Comparison of ENCODE assay signal across 12 cellular contexts in genomic region chr2:176508984-176509383, GRCh38.
A peak's percentile ranks its signal among the peaks of the same experiment; 100 is the strongest.
DNase-seq lines count a peak whose midpoint lies in the region; ATAC-seq, FAIRE-seq and TF ChIP-seq lines count a peak whose summit lies in the region.
"Had no signal": no experiment of that assay in that cellular context is flagged by ENCODE, and none has a peak within 500 bp of the region (broad histone marks: within the 10 kb centered on the region; RNA-seq: fewer than 3 reads in every experiment).

No MANE protein-coding gene starts in this region.

- H3K4me2 ChIP-seq in astrocyte (ENCODE audit: low read length): no peak overlapping the region

- no peaks in the 10 kb centered on the region for H3K36me3 Mint-ChIP-seq in astrocyte (ENCODE audit: low read depth, unreplicated experiment)
- H3K36me3 Mint-ChIP-seq in progenitor cell of endocrine pancreas (ENCODE audit: insufficient read depth): no peaks in the 10 kb centered on the region
- no peaks in the 10 kb centered on the region for H3K36me3 Mint-ChIP-seq in osteocyte (ENCODE audit: unreplicated experiment)
- no peaks in the 10 kb centered on the region for H3K36me3 Mint-ChIP-seq in CD14-positive monocyte

- no peak overlapping the region for H3K27ac ChIP-seq in astrocyte (ENCODE audit: low read depth, low read length)

- no peaks in the 10 kb centered on the region for H3K4me1 ChIP-seq in astrocyte (ENCODE audit: insufficient read depth, low read length)

- H3K4me3 ChIP-seq in astrocyte (ENCODE audit: insufficient read depth, low read depth, low read length): no peak overlapping the region

- H3K36me3 ChIP-seq in astrocyte (ENCODE audit: insufficient read depth, low read length): no peaks in the 10 kb centered on the region

- intact Hi-C loops in CD14-positive monocyte (cut with micrococcal nuclease): no loop called here

- no peak overlapping the region for H3K9ac ChIP-seq in astrocyte (ENCODE audit: low read length)

- peaks cover 9% of the 10 kb centered on the region for H3K4me1 Mint-ChIP-seq in astrocyte (ENCODE audit: low read depth, unreplicated experiment)
- no peaks in the 10 kb centered on the region for H3K4me1 Mint-ChIP-seq in progenitor cell of endocrine pancreas (ENCODE audit: low read depth)
- H3K4me1 Mint-ChIP-seq in osteocyte (ENCODE audit: unreplicated experiment): no peaks in the 10 kb centered on the region
- no peaks in the 10 kb centered on the region for H3K4me1 Mint-ChIP-seq in CD14-positive monocyte

- DNase-seq in GM10266 (ENCODE audit: extremely low spot score) (peak; percentile 59), GM20000 (ENCODE audit: low spot score) (peak; percentile 41), astrocyte (ENCODE audit: low read depth) (peak; percentile 84), progenitor cell of endocrine pancreas (ENCODE audit: low spot score, unreplicated experiment) (no peak), osteocyte (ENCODE audit: extremely low spot score, unreplicated experiment) (no peak), T-helper 1 cell (no peak), CD14-positive monocyte (ENCODE audit: low spot score) (no peak)
- DNase-seq: activated naive CD4-positive, alpha-beta T cell treated with anti-CD3 and anti-CD28 coated beads, Interleukin-2, amount 50 U/mL, for 16 hours; IMR-90; NCI-H774; retina had no signal

- no peak for FAIRE-seq in astrocyte (lab: Jason Lieb, UNC)

- H3K27ac Mint-ChIP-seq in astrocyte (ENCODE audit: unreplicated experiment) (no peak overlapping the region), progenitor cell of endocrine pancreas (no peak overlapping the region), osteocyte (ENCODE audit: unreplicated experiment) (no peak overlapping the region), CD14-positive monocyte (no peak overlapping the region)

- H2AFZ ChIP-seq in astrocyte (ENCODE audit: low read depth, low read length): no peak overlapping the region

- H3K27me3 ChIP-seq in astrocyte (ENCODE audit: insufficient read depth, low read length): no peaks in the 10 kb centered on the region

- ATAC-seq in HG03135 (IDR thresholded peaks at IDR 0.05; ENCODE audit: unreplicated experiment): peak; percentile 51

- no peaks in the 10 kb centered on the region for H4K20me1 ChIP-seq in astrocyte (ENCODE audit: insufficient read depth, low read length)

- H3K27me3 Mint-ChIP-seq in astrocyte (ENCODE audit: low read depth, unreplicated experiment) (peaks cover 6% of the 10 kb centered on the region), progenitor cell of endocrine pancreas (peaks cover 3% of the 10 kb centered on the region), osteocyte (ENCODE audit: unreplicated experiment) (peaks cover 4% of the 10 kb centered on the region), CD14-positive monocyte (ENCODE audit: low read depth in 3 of 3) (peaks cover 8 to 19% (median 19%) of the 10 kb centered on the region in 3 donors)

- no peaks in the 10 kb centered on the region for H3K9me3 ChIP-seq in astrocyte (ENCODE audit: insufficient read depth, low read depth, low read length)

- no peaks in the 10 kb centered on the region for H3K9me3 Mint-ChIP-seq in astrocyte (ENCODE audit: unreplicated experiment)
- no peaks in the 10 kb centered on the region for H3K9me3 Mint-ChIP-seq in progenitor cell of endocrine pancreas (ENCODE audit: low read depth)
- no peaks in the 10 kb centered on the region for H3K9me3 Mint-ChIP-seq in osteocyte (ENCODE audit: unreplicated experiment)
- H3K9me3 Mint-ChIP-seq in CD14-positive monocyte: peaks cover 0 to 7% (median 2%) of the 10 kb centered on the region in 7 donors

- no peak for TF ChIP-seq CTCF in GM10266 (IDR thresholded peaks at IDR 0.05; ENCODE audit: control insufficient read depth, insufficient read depth, low read depth, missing control alignments)
- TF ChIP-seq CTCF in GM20000 (IDR thresholded peaks at IDR 0.05; ENCODE audit: extremely low read depth, missing control alignments): no peak
- TF ChIP-seq CTCF in astrocyte (IDR thresholded peaks at IDR 0.05; ENCODE audit: insufficient read depth, low read depth, low read length): no peak
- no peak for TF ChIP-seq CTCF in progenitor cell of endocrine pancreas (IDR thresholded peaks at IDR 0.05; ENCODE audit: unreplicated experiment)
- no peak for TF ChIP-seq CTCF in osteocyte (IDR thresholded peaks at IDR 0.05)
- no peak for TF ChIP-seq CTCF in CD14-positive monocyte (IDR thresholded peaks at IDR 0.05)

- no peaks in the 10 kb centered on the region for H3K79me2 ChIP-seq in astrocyte (ENCODE audit: insufficient read depth, low read length)

- no peak overlapping the region for H3K4me3 Mint-ChIP-seq in astrocyte (ENCODE audit: unreplicated experiment)
- no peak overlapping the region for H3K4me3 Mint-ChIP-seq in progenitor cell of endocrine pancreas (ENCODE audit: low read depth)
- H3K4me3 Mint-ChIP-seq in osteocyte (ENCODE audit: unreplicated experiment): no peak overlapping the region
- H3K4me3 Mint-ChIP-seq in CD14-positive monocyte: no peak overlapping the region

Comparison
In these comparisons a context has a peak if more than half of its experiments do, and no peak if none do; other contexts are left out.
1. DNase-seq: peak in GM10266 (single experiment), GM20000 (single experiment) and astrocyte (single experiment); none in progenitor cell of endocrine pancreas (single experiment), osteocyte (single experiment), T-helper 1 cell (0 of 5) and CD14-positive monocyte (single experiment).